8 cellular contexts compared by ENCODE assay signal in the genomic region with DNA sequence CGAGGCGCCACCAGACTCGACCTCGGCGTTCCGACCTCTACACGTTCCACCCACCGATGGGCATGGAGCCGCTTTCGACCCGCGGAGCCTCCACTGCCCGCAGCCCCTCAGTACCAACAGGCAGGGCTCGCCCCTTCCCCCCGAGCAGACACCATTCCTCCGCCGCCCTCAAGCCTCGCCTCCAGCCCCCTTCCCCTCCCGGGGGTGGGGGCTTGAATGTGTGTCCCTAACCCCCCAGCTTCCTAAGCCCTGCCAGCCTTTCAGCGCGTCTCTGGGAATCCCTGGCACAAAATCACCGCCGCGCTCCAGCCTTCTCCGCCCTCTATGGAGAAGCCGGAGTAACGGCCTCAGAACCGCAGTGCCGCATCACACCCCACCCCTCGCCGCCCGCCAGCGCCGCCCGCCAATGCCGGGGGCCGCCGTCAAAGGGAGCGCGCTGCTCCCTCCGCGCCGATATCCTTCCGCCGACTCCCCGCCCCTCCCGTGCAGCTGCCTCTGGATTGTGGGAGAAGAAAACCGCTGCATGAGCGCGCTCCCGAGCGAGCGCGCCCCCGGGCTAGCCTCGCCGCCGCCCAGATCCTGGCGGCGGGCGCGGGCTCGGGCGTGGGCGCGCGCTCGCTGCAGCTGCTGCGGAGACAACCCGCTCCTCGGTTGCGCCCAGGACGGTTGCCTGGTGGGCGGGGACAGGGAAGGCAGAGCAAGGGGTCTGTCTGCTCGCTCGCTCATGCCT. TPM values are rescaled to one million over a fixed set of nuclear protein-coding genes. Genes with fewer than 3 reads are reported as not detected.
DNase-seq lines count a peak whose midpoint lies in the region; ATAC-seq and TF ChIP-seq lines count a peak whose summit lies in the region.

A gene with protein sequence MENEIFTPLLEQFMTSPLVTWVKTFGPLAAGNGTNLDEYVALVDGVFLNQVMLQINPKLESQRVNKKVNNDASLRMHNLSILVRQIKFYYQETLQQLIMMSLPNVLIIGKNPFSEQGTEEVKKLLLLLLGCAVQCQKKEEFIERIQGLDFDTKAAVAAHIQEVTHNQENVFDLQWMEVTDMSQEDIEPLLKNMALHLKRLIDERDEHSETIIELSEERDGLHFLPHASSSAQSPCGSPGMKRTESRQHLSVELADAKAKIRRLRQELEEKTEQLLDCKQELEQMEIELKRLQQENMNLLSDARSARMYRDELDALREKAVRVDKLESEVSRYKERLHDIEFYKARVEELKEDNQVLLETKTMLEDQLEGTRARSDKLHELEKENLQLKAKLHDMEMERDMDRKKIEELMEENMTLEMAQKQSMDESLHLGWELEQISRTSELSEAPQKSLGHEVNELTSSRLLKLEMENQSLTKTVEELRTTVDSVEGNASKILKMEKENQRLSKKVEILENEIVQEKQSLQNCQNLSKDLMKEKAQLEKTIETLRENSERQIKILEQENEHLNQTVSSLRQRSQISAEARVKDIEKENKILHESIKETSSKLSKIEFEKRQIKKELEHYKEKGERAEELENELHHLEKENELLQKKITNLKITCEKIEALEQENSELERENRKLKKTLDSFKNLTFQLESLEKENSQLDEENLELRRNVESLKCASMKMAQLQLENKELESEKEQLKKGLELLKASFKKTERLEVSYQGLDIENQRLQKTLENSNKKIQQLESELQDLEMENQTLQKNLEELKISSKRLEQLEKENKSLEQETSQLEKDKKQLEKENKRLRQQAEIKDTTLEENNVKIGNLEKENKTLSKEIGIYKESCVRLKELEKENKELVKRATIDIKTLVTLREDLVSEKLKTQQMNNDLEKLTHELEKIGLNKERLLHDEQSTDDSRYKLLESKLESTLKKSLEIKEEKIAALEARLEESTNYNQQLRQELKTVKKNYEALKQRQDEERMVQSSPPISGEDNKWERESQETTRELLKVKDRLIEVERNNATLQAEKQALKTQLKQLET (N-terminal part only) (minus strand): TSS at position 343 of the 730 bp plus-strand sequence. CDS start 777 bp downstream, outside the sequence.

- H3K27ac ChIP-seq in thoracic aorta = peak within 1 kb of the TSS; percentile 83 to 90

- H3K27me3 Mint-ChIP-seq in activated naive CD8-positive, alpha-beta T cell = no peaks in the 10 kb centered on the region
- no peaks in the 10 kb centered on the region for H3K27me3 Mint-ChIP-seq in osteocyte (ENCODE audit: unreplicated experiment)

- peaks cover 6 to 8% of the 10 kb centered on the region in 2 donors for H3K4me1 ChIP-seq in thoracic aorta (ENCODE audit: control insufficient read depth in 1 of 2, low read depth in 2 of 2)

- peaks cover 38% of the 10 kb centered on the region for H3K4me1 Mint-ChIP-seq in activated naive CD8-positive, alpha-beta T cell (ENCODE audit: low read depth)
- peaks cover 32% of the 10 kb centered on the region for H3K4me1 Mint-ChIP-seq in osteocyte (ENCODE audit: unreplicated experiment)

- H3K9me3 ChIP-seq in thoracic aorta = no peaks in the 10 kb centered on the region

- TF ChIP-seq POLR2A in GM10847 (IDR thresholded peaks at IDR 0.05; ENCODE audit: extremely low read depth, insufficient read length) = peak; percentile 79

- peak within 1 kb of the TSS; percentile 85 for H3K4me3 ChIP-seq in thoracic aorta

- TF ChIP-seq CTCF in osteocyte (IDR thresholded peaks at IDR 0.05) (peak; percentile 46), thoracic aorta (IDR thresholded peaks at IDR 0.05) (peak; percentile 57)

- H3K27me3 ChIP-seq in thoracic aorta (replicated peaks; ENCODE audit: insufficient read depth) = no peaks in the 10 kb centered on the region

- peak; percentile 92 for DNase-seq in NCI-H1092 treated with DMSO at 0.1 percent for 48 hours (lab: John Stamatoyannopoulos, UW)
- peak; percentile 90 to 98 (median 96) for DNase-seq in head of caudate nucleus
- DNase-seq in osteocyte (ENCODE audit: extremely low spot score, unreplicated experiment) = peak; percentile 99
- peak; percentile 78 for DNase-seq in thoracic aorta (ENCODE audit: low spot score)

- H3K36me3 ChIP-seq in thoracic aorta = no peaks in the 10 kb centered on the region

- peak within 1 kb of the TSS; percentile 90 for H3K4me3 Mint-ChIP-seq in activated naive CD8-positive, alpha-beta T cell
- peak within 1 kb of the TSS; percentile 91 for H3K4me3 Mint-ChIP-seq in osteocyte (ENCODE audit: unreplicated experiment)

- ATAC-seq in HG02610 (IDR thresholded peaks at IDR 0.05; ENCODE audit: unreplicated experiment) (peak; percentile 80), SK-N-SH treated with all-trans-retinoic acid at 6 μM for 48 hours (peak; percentile 91), thoracic aorta (ENCODE audit: insufficient number of reproducible peaks, low FRiP score, low read depth) (peak; percentile 85)

- H3K36me3 Mint-ChIP-seq in activated naive CD8-positive, alpha-beta T cell = no peaks in the 10 kb centered on the region
- peaks cover 3% of the 10 kb centered on the region for H3K36me3 Mint-ChIP-seq in osteocyte (ENCODE audit: unreplicated experiment)

- H3K9me3 Mint-ChIP-seq in activated naive CD8-positive, alpha-beta T cell (ENCODE audit: low read depth) = no peaks in the 10 kb centered on the region
- no peaks in the 10 kb centered on the region for H3K9me3 Mint-ChIP-seq in osteocyte (ENCODE audit: unreplicated experiment)

- intact Hi-C loops in head of caudate nucleus (cut with DNase I) = loop anchor here (5.0 to 10.0 kb wide), 3 partner anchors 52 to 137 kb away; a partner anchor contains a TSS

- H3K27ac Mint-ChIP-seq in activated naive CD8-positive, alpha-beta T cell = peak within 1 kb of the TSS; percentile 83
- peak within 1 kb of the TSS; percentile 97 for H3K27ac Mint-ChIP-seq in osteocyte (ENCODE audit: unreplicated experiment)

TF ChIP-seq in SK-N-SH treated with all-trans-retinoic acid at 6 μM for 48 hours, 23 proteins besides CTCF, POLR2A, EP300 and RAD21 (continues in another document):
- TF ChIP-seq ZFP30 (CRISPR knock-in tag; IDR thresholded peaks at IDR 0.05) (peak; percentile 36; the same call in 1 of the 2 replicates), RARB (CRISPR knock-in tag; IDR thresholded peaks at IDR 0.05) (no peak), ZC3H10 (CRISPR knock-in tag; IDR thresholded peaks at IDR 0.05) (peak; percentile 78; the same call in 1 of the 2 replicates), ZFP3 (CRISPR knock-in tag; IDR thresholded peaks at IDR 0.05) (peak; percentile 89), ZNF70 (CRISPR knock-in tag; IDR thresholded peaks at IDR 0.05) (peak; percentile 71), ESRRG (CRISPR knock-in tag; IDR thresholded peaks at IDR 0.05) (no peak), ZNF565 (CRISPR knock-in tag; conservative IDR thresholded peaks at IDR 0.05; ENCODE audit: low read depth) (peak; percentile 56; the same call in 1 of the 2 replicates)
- TF ChIP-seq, protein P1, sequence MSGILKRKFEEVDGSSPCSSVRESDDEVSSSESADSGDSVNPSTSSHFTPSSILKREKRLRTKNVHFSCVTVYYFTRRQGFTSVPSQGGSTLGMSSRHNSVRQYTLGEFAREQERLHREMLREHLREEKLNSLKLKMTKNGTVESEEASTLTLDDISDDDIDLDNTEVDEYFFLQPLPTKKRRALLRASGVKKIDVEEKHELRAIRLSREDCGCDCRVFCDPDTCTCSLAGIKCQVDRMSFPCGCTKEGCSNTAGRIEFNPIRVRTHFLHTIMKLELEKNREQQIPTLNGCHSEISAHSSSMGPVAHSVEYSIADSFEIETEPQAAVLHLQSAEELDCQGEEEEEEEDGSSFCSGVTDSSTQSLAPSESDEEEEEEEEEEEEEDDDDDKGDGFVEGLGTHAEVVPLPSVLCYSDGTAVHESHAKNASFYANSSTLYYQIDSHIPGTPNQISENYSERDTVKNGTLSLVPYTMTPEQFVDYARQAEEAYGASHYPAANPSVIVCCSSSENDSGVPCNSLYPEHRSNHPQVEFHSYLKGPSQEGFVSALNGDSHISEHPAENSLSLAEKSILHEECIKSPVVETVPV (CRISPR knock-in tag; IDR thresholded peaks at IDR 0.05) = no peak
- TF ChIP-seq, protein P2, sequence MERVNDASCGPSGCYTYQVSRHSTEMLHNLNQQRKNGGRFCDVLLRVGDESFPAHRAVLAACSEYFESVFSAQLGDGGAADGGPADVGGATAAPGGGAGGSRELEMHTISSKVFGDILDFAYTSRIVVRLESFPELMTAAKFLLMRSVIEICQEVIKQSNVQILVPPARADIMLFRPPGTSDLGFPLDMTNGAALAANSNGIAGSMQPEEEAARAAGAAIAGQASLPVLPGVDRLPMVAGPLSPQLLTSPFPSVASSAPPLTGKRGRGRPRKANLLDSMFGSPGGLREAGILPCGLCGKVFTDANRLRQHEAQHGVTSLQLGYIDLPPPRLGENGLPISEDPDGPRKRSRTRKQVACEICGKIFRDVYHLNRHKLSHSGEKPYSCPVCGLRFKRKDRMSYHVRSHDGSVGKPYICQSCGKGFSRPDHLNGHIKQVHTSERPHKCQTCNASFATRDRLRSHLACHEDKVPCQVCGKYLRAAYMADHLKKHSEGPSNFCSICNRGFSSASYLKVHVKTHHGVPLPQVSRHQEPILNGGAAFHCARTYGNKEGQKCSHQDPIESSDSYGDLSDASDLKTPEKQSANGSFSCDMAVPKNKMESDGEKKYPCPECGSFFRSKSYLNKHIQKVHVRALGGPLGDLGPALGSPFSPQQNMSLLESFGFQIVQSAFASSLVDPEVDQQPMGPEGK (CRISPR knock-in tag; IDR thresholded peaks at IDR 0.05; ENCODE audit: borderline replicate concordance) = peak; percentile 88
- TF ChIP-seq, protein P3, sequence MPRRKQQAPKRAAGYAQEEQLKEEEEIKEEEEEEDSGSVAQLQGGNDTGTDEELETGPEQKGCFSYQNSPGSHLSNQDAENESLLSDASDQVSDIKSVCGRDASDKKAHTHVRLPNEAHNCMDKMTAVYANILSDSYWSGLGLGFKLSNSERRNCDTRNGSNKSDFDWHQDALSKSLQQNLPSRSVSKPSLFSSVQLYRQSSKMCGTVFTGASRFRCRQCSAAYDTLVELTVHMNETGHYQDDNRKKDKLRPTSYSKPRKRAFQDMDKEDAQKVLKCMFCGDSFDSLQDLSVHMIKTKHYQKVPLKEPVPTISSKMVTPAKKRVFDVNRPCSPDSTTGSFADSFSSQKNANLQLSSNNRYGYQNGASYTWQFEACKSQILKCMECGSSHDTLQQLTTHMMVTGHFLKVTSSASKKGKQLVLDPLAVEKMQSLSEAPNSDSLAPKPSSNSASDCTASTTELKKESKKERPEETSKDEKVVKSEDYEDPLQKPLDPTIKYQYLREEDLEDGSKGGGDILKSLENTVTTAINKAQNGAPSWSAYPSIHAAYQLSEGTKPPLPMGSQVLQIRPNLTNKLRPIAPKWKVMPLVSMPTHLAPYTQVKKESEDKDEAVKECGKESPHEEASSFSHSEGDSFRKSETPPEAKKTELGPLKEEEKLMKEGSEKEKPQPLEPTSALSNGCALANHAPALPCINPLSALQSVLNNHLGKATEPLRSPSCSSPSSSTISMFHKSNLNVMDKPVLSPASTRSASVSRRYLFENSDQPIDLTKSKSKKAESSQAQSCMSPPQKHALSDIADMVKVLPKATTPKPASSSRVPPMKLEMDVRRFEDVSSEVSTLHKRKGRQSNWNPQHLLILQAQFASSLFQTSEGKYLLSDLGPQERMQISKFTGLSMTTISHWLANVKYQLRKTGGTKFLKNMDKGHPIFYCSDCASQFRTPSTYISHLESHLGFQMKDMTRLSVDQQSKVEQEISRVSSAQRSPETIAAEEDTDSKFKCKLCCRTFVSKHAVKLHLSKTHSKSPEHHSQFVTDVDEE (CRISPR knock-in tag; IDR thresholded peaks at IDR 0.05) = peak; percentile 98

RNA-seq across cellular contexts. Expression of the gene that starts here (rescaled TPM):
- total RNA-seq in osteocyte (49.2 and 54.9 TPM in 2 replicates), thoracic aorta (10 to 100 TPM; 50.0 to 74.5 TPM)

Comparison
In these comparisons a context has a peak if more than half of its experiments do, and no peak if none do; other contexts are left out.
1. Peak in every context shown above with its lines: DNase-seq, ATAC-seq, H3K4me3 ChIP-seq and H3K27ac ChIP-seq.